ENCODE assay signal across 1 cellular context in genomic region chr5:150321784-150322183, GRCh38.
TF ChIP-seq lines count a peak whose summit lies in the region.

No MANE protein-coding gene starts in this region.

TF ChIP-seq in IMR-90, 13 proteins besides CTCF, POLR2A, EP300 and RAD21:
- no peak for TF ChIP-seq ELK1 (IDR thresholded peaks at IDR 0.05; ENCODE audit: borderline replicate concordance, low read depth, low read length)
- TF ChIP-seq CEBPB (IDR thresholded peaks at IDR 0.05; ENCODE audit: low read depth, low read length): peak; percentile 53; the same call in 1 of the 2 replicates
TF ChIP-seq in IMR-90: peak in this region for 1.
